Comparison of ENCODE assay signal across 12 cellular contexts in genomic region chr6:140979642-140980091, GRCh38.
A peak's percentile ranks its signal among the peaks of the same experiment; 100 is the strongest.
DNase-seq lines count a peak whose midpoint lies in the region; ATAC-seq and TF ChIP-seq lines count a peak whose summit lies in the region.
"Had no signal": no experiment of that assay in that cellular context is flagged by ENCODE, and none has a peak within 500 bp of the region (broad histone marks: within the 10 kb centered on the region; RNA-seq: fewer than 3 reads in every experiment).

No MANE protein-coding gene starts in this region.

- intact Hi-C loops in sigmoid colon (cut with DNase I): no loop called here

- TF ChIP-seq CTCF in right atrium auricular region (IDR thresholded peaks at IDR 0.05): no peak
- TF ChIP-seq CTCF in sigmoid colon (IDR thresholded peaks at IDR 0.05): no peak

- TF ChIP-seq EP300 in sigmoid colon (IDR thresholded peaks at IDR 0.05): no peak

- 73 to 75% methylated on average over 4 of the region's 4 CpGs for WGBS in sigmoid colon, 2 donors

- H3K4me3 ChIP-seq in right atrium auricular region (no peak overlapping the region), sigmoid colon (no peak overlapping the region)

- peaks cover 0 to 19% of the 10 kb centered on the region in 2 donors for H3K4me1 ChIP-seq in right atrium auricular region
- peaks cover 0 to 45% (median 34%) of the 10 kb centered on the region in 4 donors for H3K4me1 ChIP-seq in sigmoid colon

- H3K36me3 ChIP-seq in right atrium auricular region (no peaks in the 10 kb centered on the region), sigmoid colon (no peaks in the 10 kb centered on the region)
- H3K36me3 ChIP-seq: neutrophil had no signal

- peak overlapping the region; percentile 49 to 73 for H3K27ac ChIP-seq in right atrium auricular region
- peak overlapping the region in 3 of 4 donors; percentile 52 to 63 (median 63) for H3K27ac ChIP-seq in sigmoid colon
- H3K27ac ChIP-seq: neutrophil had no signal

- DNase-seq in GM03348 (ENCODE audit: low spot score) (peak; percentile 57), brain pericyte (ENCODE audit: low read depth, low spot score) (peak; percentile 34), right atrium auricular region (ENCODE audit: low spot score) (peak; percentile 60), sigmoid colon (peak; percentile 49), NCI-H2081 (lab: John Stamatoyannopoulos, UW) (no peak), hippocampal formation (lab: John Stamatoyannopoulos, UW) (no peak)
- DNase-seq: activated CD4-positive, CD25-positive, alpha-beta regulatory T cell treated with anti-CD3 and anti-CD28 coated beads, Interleukin-2, amount 50 U/mL, for 72 hours; NCI-H1694 treated with DMSO at 0.1 percent for 48 hours; RPMI8226 had no signal

- no peak for TF ChIP-seq POLR2A in sigmoid colon (IDR thresholded peaks at IDR 0.05)

- ATAC-seq in GM18517 (IDR thresholded peaks at IDR 0.05; ENCODE audit: unreplicated experiment) (no peak), HG02973 (IDR thresholded peaks at IDR 0.05; ENCODE audit: unreplicated experiment) (no peak)

- no peaks in the 10 kb centered on the region for H3K9me3 ChIP-seq in right atrium auricular region
- no peaks in the 10 kb centered on the region for H3K9me3 ChIP-seq in sigmoid colon
- H3K9me3 ChIP-seq: neutrophil had no signal

- H3K27me3 ChIP-seq in right atrium auricular region (no peaks in the 10 kb centered on the region), sigmoid colon (no peaks in the 10 kb centered on the region)
- H3K27me3 ChIP-seq: neutrophil had no signal

Comparison
In these comparisons a context has a peak if more than half of its experiments do, and no peak if none do; other contexts are left out.
1. DNase-seq: peak in GM03348 (single experiment), brain pericyte (single experiment), right atrium auricular region (single experiment) and sigmoid colon (single experiment); none in NCI-H2081 (0 of 2) and hippocampal formation (0 of 2).